In genomic region chr2:156332452-156333273, GRCh38 we compare ENCODE assay signal across 9 cellular contexts. TPM values are rescaled to one million over a fixed set of nuclear protein-coding genes. Genes with fewer than 3 reads are reported as not detected.
DNase-seq lines count a peak whose midpoint lies in the region; ATAC-seq, FAIRE-seq and TF ChIP-seq lines count a peak whose summit lies in the region.
"Had no signal": no experiment of that assay in that cellular context is flagged by ENCODE, and none has a peak within 500 bp of the region (broad histone marks: within the 10 kb centered on the region; RNA-seq: fewer than 3 reads in every experiment).

Gene NR4A2 (minus strand): TSS chr2:156332721. CDS start chr2:156330186, 2,535 bp downstream.

- H3K9me3 ChIP-seq in Caco-2 (no peaks in the 10 kb centered on the region), OCI-LY3 (ENCODE audit: insufficient read depth, low read length) (no peaks in the 10 kb centered on the region)

- peak; percentile 84 for DNase-seq in Caco-2
- DNase-seq in HTR-8/SVneo (ENCODE audit: insufficient read length, low spot score) = peak; percentile 81
- DNase-seq in activated T-cell treated with anti-CD3 and anti-CD28 coated beads for 4 hours = peak; percentile 84
- peak; percentile 96 for DNase-seq in epithelial cell of esophagus (ENCODE audit: low read depth)
- DNase-seq in mucosa of gallbladder (ENCODE audit: low spot score) = peak; percentile 94
- DNase-seq in stimulated activated CD8-positive, alpha-beta memory T cell treated with anti-CD3 and anti-CD28 coated beads, Interleukin-4, amount 100 ng/mL, for 4 hours (ENCODE audit: low read depth in 2 of 2, low spot score in 1 of 2) = peak; percentile 80 to 86

- CTCF ChIA-PET in Caco-2 (lab: Charles Lee) = no interaction called here

- FAIRE-seq in HTR-8/SVneo (lab: Jason Lieb, UNC) = no peak
- FAIRE-seq: islet of Langerhans had no signal

- ATAC-seq in GM21390 (IDR thresholded peaks at IDR 0.05; ENCODE audit: unreplicated experiment) = peak; percentile 74

- POLR2A ChIA-PET in Caco-2 (lab: Charles Lee) = no interaction called here

- H2AFZ ChIP-seq in OCI-LY3 (ENCODE audit: low read depth, low read length) = peak within 1 kb of the TSS; percentile 96

- TSS peak; percentile 84 for BruUV-seq in Caco-2 (replicated peaks; lab: Mats Ljungman, UMichigan)

- no peaks in the 10 kb centered on the region for H3K79me2 ChIP-seq in OCI-LY3 (ENCODE audit: low read length)

- no peaks in the 10 kb centered on the region for H3K27me3 ChIP-seq in Caco-2 (replicated peaks; ENCODE audit: control insufficient read depth, insufficient read depth, low read length)
- peaks cover 11% of the 10 kb centered on the region for H3K27me3 ChIP-seq in OCI-LY3 (ENCODE audit: low read depth, low read length)

- TF ChIP-seq CTCF in Caco-2 (IDR thresholded peaks at IDR 0.05; ENCODE audit: insufficient read depth in 1 of 2, low read depth in 1 of 2, low read length in 1 of 2, severe bottlenecking in 1 of 2, unreplicated experiment in 1 of 2) = no peak
- no peak for TF ChIP-seq CTCF in OCI-LY3 (IDR thresholded peaks at IDR 0.05; ENCODE audit: low read depth, low read length)
- TF ChIP-seq CTCF in epithelial cell of esophagus (IDR thresholded peaks at IDR 0.05; ENCODE audit: insufficient read depth, low read depth, low read length, missing control alignments) = no peak

- H3K4me3 Mint-ChIP-seq in Caco-2 (ENCODE audit: unreplicated experiment) = peak within 1 kb of the TSS; percentile 94

- peaks cover 37% of the 10 kb centered on the region for H3K36me3 Mint-ChIP-seq in Caco-2 (ENCODE audit: insufficient read depth, unreplicated experiment)

- H3K27me3 Mint-ChIP-seq in Caco-2 (ENCODE audit: insufficient read depth, unreplicated experiment) = peaks cover 3% of the 10 kb centered on the region

- H3K9me3 Mint-ChIP-seq in Caco-2 (ENCODE audit: unreplicated experiment) = no peaks in the 10 kb centered on the region

- peaks cover 8% of the 10 kb centered on the region for H3K4me1 Mint-ChIP-seq in Caco-2 (ENCODE audit: low read depth, unreplicated experiment)

- no peaks in the 10 kb centered on the region for H3K36me3 ChIP-seq in Caco-2 (ENCODE audit: control insufficient read depth, insufficient read depth, low read length)
- no peaks in the 10 kb centered on the region for H3K36me3 ChIP-seq in OCI-LY3 (replicated peaks; ENCODE audit: low read depth, low read length)

- H3K4me1 ChIP-seq in Caco-2 (no peaks in the 10 kb centered on the region), OCI-LY3 (ENCODE audit: low read length) (peaks cover 14% of the 10 kb centered on the region)

- H3K9ac ChIP-seq in OCI-LY3 (ENCODE audit: low read length) = peak within 1 kb of the TSS; percentile 85

- peak within 1 kb of the TSS; percentile 97 for H3K27ac Mint-ChIP-seq in Caco-2 (ENCODE audit: unreplicated experiment)

- H3K4me3 ChIP-seq in Caco-2 (ENCODE audit: low read depth, low read length) (peak within 1 kb of the TSS; percentile 61), OCI-LY3 (ENCODE audit: low read length) (peak within 1 kb of the TSS; percentile 90), epithelial cell of esophagus (ENCODE audit: low read length) (peak within 1 kb of the TSS; percentile 87)

- no peaks in the 10 kb centered on the region for H4K20me1 ChIP-seq in OCI-LY3 (ENCODE audit: insufficient read depth, low read length)

- H3K4me2 ChIP-seq in OCI-LY3 (ENCODE audit: low read length) = peak within 1 kb of the TSS; percentile 97

- intact Hi-C loops in Caco-2 (cut with micrococcal nuclease; ENCODE audit: unreplicated experiment) = loop anchor here (2.0 to 10.0 kb wide), 9 partner anchors 22 to 955 kb away; no protein-coding TSS in a partner anchor

- H3K27ac ChIP-seq in OCI-LY3 (ENCODE audit: low read length) = peak within 1 kb of the TSS; percentile 30

RNA-seq across cellular contexts. Expression of gene NR4A2, which starts in this region (rescaled TPM):
- total RNA-seq in Caco-2 (2022) (0.91 and 0.97 TPM in 2 replicates), mucosa of gallbladder (11.9 TPM)

Comparison
In these comparisons a context has a peak if more than half of its experiments do, and no peak if none do; other contexts are left out.
1. Peak in every context shown above with its lines: DNase-seq, ATAC-seq, H3K4me3 ChIP-seq and H3K27ac ChIP-seq.
2. Peak in DNase-seq and H3K4me3 ChIP-seq in Caco-2; RNA of the gene not detected or under 1 TPM.